1 cellular context compared by ENCODE assay signal in genomic region chr12:645563-646071, GRCh38.
A peak's percentile ranks its signal among the peaks of the same experiment; 100 is the strongest.
TF ChIP-seq lines count a peak whose summit lies in the region.

No MANE protein-coding gene starts in this region.

TF ChIP-seq in A549, 52 proteins besides CTCF, POLR2A, EP300 and RAD21 (continued from another document):
- TF ChIP-seq CHD4 (IDR thresholded peaks at IDR 0.05; ENCODE audit: borderline replicate concordance) (no peak), ZNF302 (CRISPR knock-in tag; IDR thresholded peaks at IDR 0.05) (peak; percentile 52; the same call in 1 of the 2 replicates), ESRRA (IDR thresholded peaks at IDR 0.05; ENCODE audit: borderline replicate concordance, low read length) (no peak), POLR2AphosphoS2 (conservative IDR thresholded peaks at IDR 0.05; ENCODE audit: low read length) (no peak), ZC3H11A (IDR thresholded peaks at IDR 0.05) (no peak), PHF8 (IDR thresholded peaks at IDR 0.05; ENCODE audit: borderline replicate concordance, low read depth) (no peak), NFE2L2 (conservative IDR thresholded peaks at IDR 0.05; ENCODE audit: low read length) (peak; percentile 87), HOXB13 (CRISPR knock-in tag; IDR thresholded peaks at IDR 0.05; ENCODE audit: low read depth) (peak; percentile 33; the same call in 1 of the 2 replicates), NPAS2 (CRISPR knock-in tag; IDR thresholded peaks at IDR 0.05; ENCODE audit: borderline replicate concordance) (no peak), ZFP36 (IDR thresholded peaks at IDR 0.05; ENCODE audit: borderline replicate concordance, partially characterized antibody) (no peak), FOSB (CRISPR knock-in tag; IDR thresholded peaks at IDR 0.05) (no peak), ATOH8 (CRISPR knock-in tag; IDR thresholded peaks at IDR 0.05; ENCODE audit: low read depth) (peak; percentile 83), EHMT2 (IDR thresholded peaks at IDR 0.05; ENCODE audit: low read depth) (no peak), MAZ (IDR thresholded peaks at IDR 0.05; ENCODE audit: borderline replicate concordance, low read depth, low read length) (no peak), TFCP2L1 (CRISPR knock-in tag; IDR thresholded peaks at IDR 0.05) (no peak), SREBF2 (IDR thresholded peaks at IDR 0.05) (no peak), CEBPB (IDR thresholded peaks at IDR 0.05) (no peak), FOSL2 (IDR thresholded peaks at IDR 0.05) (0 out of 2 replicates have a peak, but pooled peaks have one; percentile 9), FOSL2 (CRISPR knock-in tag; IDR thresholded peaks at IDR 0.05) (peak; percentile 74), NR3C1 (IDR thresholded peaks at IDR 0.05) (no peak), HOXA7 (CRISPR knock-in tag; IDR thresholded peaks at IDR 0.05) (no peak), FOXS1 (CRISPR knock-in tag; IDR thresholded peaks at IDR 0.05) (0 out of 2 replicates have a peak, but pooled peaks have one; percentile 48), ZSCAN20 (CRISPR knock-in tag; IDR thresholded peaks at IDR 0.05) (0 out of 2 replicates have a peak, but pooled peaks have one; percentile 74), HEYL (CRISPR knock-in tag; IDR thresholded peaks at IDR 0.05) (peak; percentile 85; the same call in 1 of the 2 replicates), JUNB (IDR thresholded peaks at IDR 0.05) (no peak), KDM1A (IDR thresholded peaks at IDR 0.05; ENCODE audit: low read depth) (no peak), RNF2 (IDR thresholded peaks at IDR 0.05; ENCODE audit: borderline replicate concordance, low read depth) (no peak), HDAC2 (IDR thresholded peaks at IDR 0.05) (no peak), SMC3 (IDR thresholded peaks at IDR 0.05) (no peak), JUN (IDR thresholded peaks at IDR 0.05) (0 out of 5 replicates have a peak, but pooled peaks of 1 of the 2 experiments have one; percentile 33), KDM5A (IDR thresholded peaks at IDR 0.05) (no peak), E2F6 (IDR thresholded peaks at IDR 0.05; ENCODE audit: borderline replicate concordance, low read depth) (no peak), MAFK (IDR thresholded peaks at IDR 0.05; ENCODE audit: partially characterized antibody) (peak; percentile 95), HMGXB4 (CRISPR knock-in tag; IDR thresholded peaks at IDR 0.05; ENCODE audit: borderline replicate concordance) (no peak), CHD2 (IDR thresholded peaks at IDR 0.05; ENCODE audit: low read length, partially characterized antibody) (no peak), CBX2 (IDR thresholded peaks at IDR 0.05; ENCODE audit: borderline replicate concordance, low read depth) (no peak), PBX3 (IDR thresholded peaks at IDR 0.05) (no peak), HOXB5 (CRISPR knock-in tag; IDR thresholded peaks at IDR 0.05) (peak; percentile 79), RCOR1 (IDR thresholded peaks at IDR 0.05; ENCODE audit: low read depth, low read length) (no peak)
- TF ChIP-seq, protein P1, sequence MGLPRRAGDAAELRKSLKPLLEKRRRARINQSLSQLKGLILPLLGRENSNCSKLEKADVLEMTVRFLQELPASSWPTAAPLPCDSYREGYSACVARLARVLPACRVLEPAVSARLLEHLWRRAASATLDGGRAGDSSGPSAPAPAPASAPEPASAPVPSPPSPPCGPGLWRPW (IDR thresholded peaks at IDR 0.05) = no peak
- TF ChIP-seq, protein P2, sequence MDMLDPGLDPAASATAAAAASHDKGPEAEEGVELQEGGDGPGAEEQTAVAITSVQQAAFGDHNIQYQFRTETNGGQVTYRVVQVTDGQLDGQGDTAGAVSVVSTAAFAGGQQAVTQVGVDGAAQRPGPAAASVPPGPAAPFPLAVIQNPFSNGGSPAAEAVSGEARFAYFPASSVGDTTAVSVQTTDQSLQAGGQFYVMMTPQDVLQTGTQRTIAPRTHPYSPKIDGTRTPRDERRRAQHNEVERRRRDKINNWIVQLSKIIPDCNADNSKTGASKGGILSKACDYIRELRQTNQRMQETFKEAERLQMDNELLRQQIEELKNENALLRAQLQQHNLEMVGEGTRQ (IDR thresholded peaks at IDR 0.05) = no peak
- TF ChIP-seq, protein P3, sequence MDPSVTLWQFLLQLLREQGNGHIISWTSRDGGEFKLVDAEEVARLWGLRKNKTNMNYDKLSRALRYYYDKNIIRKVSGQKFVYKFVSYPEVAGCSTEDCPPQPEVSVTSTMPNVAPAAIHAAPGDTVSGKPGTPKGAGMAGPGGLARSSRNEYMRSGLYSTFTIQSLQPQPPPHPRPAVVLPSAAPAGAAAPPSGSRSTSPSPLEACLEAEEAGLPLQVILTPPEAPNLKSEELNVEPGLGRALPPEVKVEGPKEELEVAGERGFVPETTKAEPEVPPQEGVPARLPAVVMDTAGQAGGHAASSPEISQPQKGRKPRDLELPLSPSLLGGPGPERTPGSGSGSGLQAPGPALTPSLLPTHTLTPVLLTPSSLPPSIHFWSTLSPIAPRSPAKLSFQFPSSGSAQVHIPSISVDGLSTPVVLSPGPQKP (IDR thresholded peaks at IDR 0.05; ENCODE audit: low read depth, low read length) = no peak
